ENCODE assay signal across 1 cellular context in the genomic region with DNA sequence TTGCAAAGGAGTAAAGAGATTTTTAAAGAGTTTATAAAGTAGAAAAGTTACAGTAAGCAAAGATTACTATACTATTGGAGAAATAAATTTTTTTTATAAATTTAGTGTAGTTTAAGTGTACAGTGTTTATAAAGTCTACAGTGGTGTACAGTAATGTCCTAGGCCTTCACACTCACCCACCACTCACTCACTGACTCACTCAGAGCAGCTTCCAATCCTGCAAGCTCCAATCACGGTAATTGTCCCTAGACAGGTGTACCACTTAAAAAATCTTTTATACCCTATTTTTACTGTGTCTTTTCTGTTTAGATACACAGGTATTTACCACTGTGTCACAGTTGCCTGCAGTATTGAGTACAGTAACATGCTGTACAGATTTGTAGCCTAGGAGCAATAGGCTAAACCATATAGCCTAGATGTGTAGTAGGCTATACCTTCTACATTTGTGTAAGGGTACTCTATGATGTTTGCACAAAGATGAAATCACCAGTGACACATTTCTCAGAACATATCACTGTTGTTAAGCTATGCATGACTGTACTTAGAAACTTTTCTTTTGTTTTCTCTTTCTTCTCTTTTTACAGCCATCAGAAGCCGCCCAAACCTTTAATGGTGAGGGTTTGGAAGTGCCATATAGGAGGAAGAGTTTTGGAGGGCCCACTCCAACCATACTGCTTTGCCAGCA.
TF ChIP-seq lines count a peak whose summit lies in the region.

No MANE protein-coding gene starts in this region.

TF ChIP-seq in SK-N-SH, 30 proteins besides CTCF, POLR2A, EP300 and RAD21 (continued from another document):
- TF ChIP-seq, protein P1, sequence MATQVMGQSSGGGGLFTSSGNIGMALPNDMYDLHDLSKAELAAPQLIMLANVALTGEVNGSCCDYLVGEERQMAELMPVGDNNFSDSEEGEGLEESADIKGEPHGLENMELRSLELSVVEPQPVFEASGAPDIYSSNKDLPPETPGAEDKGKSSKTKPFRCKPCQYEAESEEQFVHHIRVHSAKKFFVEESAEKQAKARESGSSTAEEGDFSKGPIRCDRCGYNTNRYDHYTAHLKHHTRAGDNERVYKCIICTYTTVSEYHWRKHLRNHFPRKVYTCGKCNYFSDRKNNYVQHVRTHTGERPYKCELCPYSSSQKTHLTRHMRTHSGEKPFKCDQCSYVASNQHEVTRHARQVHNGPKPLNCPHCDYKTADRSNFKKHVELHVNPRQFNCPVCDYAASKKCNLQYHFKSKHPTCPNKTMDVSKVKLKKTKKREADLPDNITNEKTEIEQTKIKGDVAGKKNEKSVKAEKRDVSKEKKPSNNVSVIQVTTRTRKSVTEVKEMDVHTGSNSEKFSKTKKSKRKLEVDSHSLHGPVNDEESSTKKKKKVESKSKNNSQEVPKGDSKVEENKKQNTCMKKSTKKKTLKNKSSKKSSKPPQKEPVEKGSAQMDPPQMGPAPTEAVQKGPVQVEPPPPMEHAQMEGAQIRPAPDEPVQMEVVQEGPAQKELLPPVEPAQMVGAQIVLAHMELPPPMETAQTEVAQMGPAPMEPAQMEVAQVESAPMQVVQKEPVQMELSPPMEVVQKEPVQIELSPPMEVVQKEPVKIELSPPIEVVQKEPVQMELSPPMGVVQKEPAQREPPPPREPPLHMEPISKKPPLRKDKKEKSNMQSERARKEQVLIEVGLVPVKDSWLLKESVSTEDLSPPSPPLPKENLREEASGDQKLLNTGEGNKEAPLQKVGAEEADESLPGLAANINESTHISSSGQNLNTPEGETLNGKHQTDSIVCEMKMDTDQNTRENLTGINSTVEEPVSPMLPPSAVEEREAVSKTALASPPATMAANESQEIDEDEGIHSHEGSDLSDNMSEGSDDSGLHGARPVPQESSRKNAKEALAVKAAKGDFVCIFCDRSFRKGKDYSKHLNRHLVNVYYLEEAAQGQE (IDR thresholded peaks at IDR 0.05; ENCODE audit: low read depth, low read length): no peak
- TF ChIP-seq TAF1 (IDR thresholded peaks at IDR 0.05; ENCODE audit: borderline replicate concordance, low read depth, low read length) (no peak), SMC3 (IDR thresholded peaks at IDR 0.05; ENCODE audit: low read depth, low read length) (no peak), RCOR1 (IDR thresholded peaks at IDR 0.05; ENCODE audit: low read length) (no peak), TEAD4 (IDR thresholded peaks at IDR 0.05; ENCODE audit: borderline replicate concordance, insufficient read depth) (no peak), NRF1 (IDR thresholded peaks at IDR 0.05; ENCODE audit: low read depth, low read length) (no peak), FOXJ3 (CRISPR knock-in tag; IDR thresholded peaks at IDR 0.05) (no peak), FOXM1 (IDR thresholded peaks at IDR 0.05; ENCODE audit: low read depth) (no peak), RXRA (IDR thresholded peaks at IDR 0.05; ENCODE audit: borderline replicate concordance, low read depth) (no peak), CHD2 (IDR thresholded peaks at IDR 0.05; ENCODE audit: low read length, partially characterized antibody) (no peak), ELF1 (IDR thresholded peaks at IDR 0.05) (no peak), JUND (IDR thresholded peaks at IDR 0.05) (no peak)
- TF ChIP-seq, protein P2, sequence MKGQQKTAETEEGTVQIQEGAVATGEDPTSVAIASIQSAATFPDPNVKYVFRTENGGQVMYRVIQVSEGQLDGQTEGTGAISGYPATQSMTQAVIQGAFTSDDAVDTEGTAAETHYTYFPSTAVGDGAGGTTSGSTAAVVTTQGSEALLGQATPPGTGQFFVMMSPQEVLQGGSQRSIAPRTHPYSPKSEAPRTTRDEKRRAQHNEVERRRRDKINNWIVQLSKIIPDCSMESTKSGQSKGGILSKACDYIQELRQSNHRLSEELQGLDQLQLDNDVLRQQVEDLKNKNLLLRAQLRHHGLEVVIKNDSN (IDR thresholded peaks at IDR 0.05; ENCODE audit: borderline replicate concordance, low read depth): no peak
